In genomic region chr4:54272051-54272450, GRCh38 we compare ENCODE assay signal across 34 cellular contexts. TPM values are rescaled to one million over a fixed set of nuclear protein-coding genes. Genes with fewer than 3 reads are reported as not detected.
"Had no signal": no experiment of that assay in that cellular context is flagged by ENCODE, and none has a peak within 500 bp of the region (broad histone marks: within the 10 kb centered on the region; RNA-seq: fewer than 3 reads in every experiment).

No MANE protein-coding gene starts in this region.

- H3K36me3 ChIP-seq: gastrocnemius medialis, WERI-Rb-1 had no signal

- H3K4me3 Mint-ChIP-seq: activated B cell treated with CpG ODN at 0.5 μM for 24 hours; activated CD8-positive, alpha-beta T cell treated with anti-CD3 and anti-CD28 coated beads for 36 hours; activated naive CD8-positive, alpha-beta T cell; activated T-cell treated with anti-CD3 and anti-CD28 coated beads, Interleukin-2, amount 50 U/mL, for 4 hours; activated T-helper 17 cell treated with anti-CD3 and anti-CD28 coated beads, Interleukin-2, amount 50 U/mL, for 72 hours; dendritic cell treated with granulocyte-macrophage colony-stimulating factor and Interleukin-4, amounts not matched to agents 40 ng/mL and 50 ng/mL, for 4 days; endodermal cell; T-cell; T-helper 1 cell treated with Interleukin-12 subunit alpha and Interleukin-12 subunit beta and Interleukin-4 antibody, amounts not matched to agents 30 μg/mL and 1 μg/mL, for 36 hours had no signal

- H3K27ac ChIP-seq: body of pancreas, dorsolateral prefrontal cortex, esophagus muscularis mucosa, foreskin keratinocyte, gastrocnemius medialis, WERI-Rb-1 had no signal

- H3K4me3 ChIP-seq: body of pancreas, coronary artery, dorsolateral prefrontal cortex, esophagus muscularis mucosa, gastrocnemius medialis had no signal

- H3K9me3 ChIP-seq: body of pancreas, esophagus muscularis mucosa, gastrocnemius medialis had no signal

- H3K27ac Mint-ChIP-seq: activated B cell treated with CpG ODN at 0.5 μM for 24 hours; activated CD8-positive, alpha-beta T cell treated with anti-CD3 and anti-CD28 coated beads for 36 hours; activated naive CD8-positive, alpha-beta T cell; activated T-helper 17 cell treated with anti-CD3 and anti-CD28 coated beads, Interleukin-2, amount 50 U/mL, for 72 hours; dendritic cell treated with granulocyte-macrophage colony-stimulating factor and Interleukin-4, amounts not matched to agents 40 ng/mL and 50 ng/mL, for 4 days; endodermal cell; T-cell; T-helper 1 cell treated with Interleukin-12 subunit alpha and Interleukin-12 subunit beta and Interleukin-4 antibody, amounts not matched to agents 30 μg/mL and 1 μg/mL, for 36 hours had no signal

- H3K36me3 Mint-ChIP-seq: activated naive CD8-positive, alpha-beta T cell; T-cell had no signal

- ATAC-seq: activated CD4-positive, CD25-positive, alpha-beta regulatory T cell treated with anti-CD3 and anti-CD28 coated beads, Interleukin-2, amount 50 U/mL, for 24 hours; activated CD8-positive, alpha-beta T cell treated with anti-CD3 and anti-CD28 coated beads for 36 hours; activated T-cell treated with anti-CD3 and anti-CD28 coated beads, Interleukin-2, amount 50 U/mL, for 4 hours; activated T-helper 17 cell treated with anti-CD3 and anti-CD28 coated beads, Interleukin-2, amount 50 U/mL, for 72 hours; body of pancreas; foreskin keratinocyte; gastrocnemius medialis; T-cell had no signal

- H3K4me1 ChIP-seq: foreskin keratinocyte had no signal

- H3K4me1 Mint-ChIP-seq: activated B cell treated with CpG ODN at 0.5 μM for 24 hours; activated T-helper 17 cell treated with anti-CD3 and anti-CD28 coated beads, Interleukin-2, amount 50 U/mL, for 72 hours; T-cell had no signal

- H3K27me3 ChIP-seq: body of pancreas, esophagus muscularis mucosa, foreskin keratinocyte, gastrocnemius medialis had no signal

- H3K9me3 Mint-ChIP-seq: activated B cell treated with CpG ODN at 0.5 μM for 24 hours; activated CD8-positive, alpha-beta T cell treated with anti-CD3 and anti-CD28 coated beads for 36 hours; activated T-cell treated with anti-CD3 and anti-CD28 coated beads, Interleukin-2, amount 50 U/mL, for 4 hours; dendritic cell treated with granulocyte-macrophage colony-stimulating factor and Interleukin-4, amounts not matched to agents 40 ng/mL and 50 ng/mL, for 4 days; endodermal cell; T-cell had no signal

- DNase-seq: activated B cell treated with CpG ODN at 0.5 μM for 24 hours; activated CD4-positive, alpha-beta T cell treated with anti-CD3 and anti-CD28 coated beads for 48 hours; activated CD4-positive, alpha-beta T cell treated with anti-CD3 and anti-CD28 coated beads, Interleukin-2, amount 50 U/mL, for 1 hour; activated CD4-positive, alpha-beta T cell treated with anti-CD3 and anti-CD28 coated beads, Interleukin-2, amount 50 U/mL, for 48 hours; activated CD8-positive, alpha-beta memory T cell treated with anti-CD3 and anti-CD28 coated beads for 24 hours; activated CD8-positive, alpha-beta T cell treated with anti-CD3 and anti-CD28 coated beads for 36 hours; activated effector memory CD4-positive, alpha-beta T cell treated with Interleukin-2 at 50 U/mL for 16 hours; activated gamma-delta T cell treated with Interleukin-2 at 50 U/mL for 16 hours; activated naive CD4-positive, alpha-beta T cell treated with anti-CD3 and anti-CD28 coated beads, Interleukin-2, amount 50 U/mL, for 16 hours; activated naive CD4-positive, alpha-beta T cell treated with Interleukin-2 at 50 U/mL for 16 hours; activated T-cell treated with anti-CD3 and anti-CD28 coated beads, Interleukin-2, amount 50 U/mL, for 4 hours; amniotic stem cell; anterior cingulate cortex; body of pancreas; central memory CD4-positive, alpha-beta T cell; cerebellar nuclear complex; dorsolateral prefrontal cortex; effector memory CD4-positive, alpha-beta T cell; endodermal cell; erythroblast; foreskin keratinocyte; gastrocnemius medialis; glutamatergic neuron; SW 1271; T-cell; T1000; WERI-Rb-1 had no signal

RNA-seq across cellular contexts. Expression of gene PDGFRA, which starts 43.0 kb away (rescaled TPM):
- total RNA-seq: activated B cell treated with CpG ODN at 0.5 μM for 24 hours; activated CD8-positive, alpha-beta T cell treated with anti-CD3 and anti-CD28 coated beads for 36 hours had no signal
- polyA plus RNA-seq: foreskin keratinocyte had no signal
